In genomic region chr17:81063488-81064093, GRCh38 we compare ENCODE assay signal across 18 cellular contexts. TPM values are rescaled to one million over a fixed set of nuclear protein-coding genes. Genes with fewer than 3 reads are reported as not detected.
A peak's percentile ranks its signal among the peaks of the same experiment; 100 is the strongest.
DNase-seq lines count a peak whose midpoint lies in the region; ATAC-seq, FAIRE-seq and TF ChIP-seq lines count a peak whose summit lies in the region.
"Had no signal": no experiment of that assay in that cellular context is flagged by ENCODE, and none has a peak within 500 bp of the region (broad histone marks: within the 10 kb centered on the region; RNA-seq: fewer than 3 reads in every experiment).

No MANE protein-coding gene starts in this region.

- H3K79me2 ChIP-seq in HepG2 (ENCODE audit: insufficient read depth, low read length) = no peaks in the 10 kb centered on the region

- H3K27ac Mint-ChIP-seq in dendritic cell treated with granulocyte-macrophage colony-stimulating factor and Interleukin-4, amounts not matched to agents 40 ng/mL and 50 ng/mL, for 4 days = peak overlapping the region; percentile 17
- peak overlapping the region; percentile 78 for H3K27ac Mint-ChIP-seq in type B pancreatic cell

- no peaks in the 10 kb centered on the region for H3K9me3 Mint-ChIP-seq in dendritic cell treated with granulocyte-macrophage colony-stimulating factor and Interleukin-4, amounts not matched to agents 40 ng/mL and 50 ng/mL, for 4 days
- H3K9me3 Mint-ChIP-seq in type B pancreatic cell = no peaks in the 10 kb centered on the region
- H3K9me3 Mint-ChIP-seq: CD4-positive, alpha-beta memory T cell; H9 had no signal

- H3K4me1 Mint-ChIP-seq in dendritic cell treated with granulocyte-macrophage colony-stimulating factor and Interleukin-4, amounts not matched to agents 40 ng/mL and 50 ng/mL, for 4 days (ENCODE audit: low read depth) = peaks cover 45% of the 10 kb centered on the region
- peaks cover 42% of the 10 kb centered on the region for H3K4me1 Mint-ChIP-seq in type B pancreatic cell (ENCODE audit: unreplicated experiment)

- TF ChIP-seq CTCF in HepG2 (CRISPR knock-in tag; IDR thresholded peaks at IDR 0.05) (no peak), type B pancreatic cell (conservative IDR thresholded peaks at IDR 0.05) (no peak)

- no peak overlapping the region for H3K4me3 Mint-ChIP-seq in dendritic cell treated with granulocyte-macrophage colony-stimulating factor and Interleukin-4, amounts not matched to agents 40 ng/mL and 50 ng/mL, for 4 days
- peak overlapping the region; percentile 49 for H3K4me3 Mint-ChIP-seq in type B pancreatic cell
- H3K4me3 Mint-ChIP-seq: CD4-positive, alpha-beta memory T cell had no signal

- H3K9me3 ChIP-seq in NT2/D1 (ENCODE audit: insufficient read depth, low read length) = no peaks in the 10 kb centered on the region
- H3K9me3 ChIP-seq in HepG2 (ENCODE audit: low read length) = no peaks in the 10 kb centered on the region
- H3K9me3 ChIP-seq in small intestine (ENCODE audit: control insufficient read depth, low read depth) = no peaks in the 10 kb centered on the region
- H3K9me3 ChIP-seq: psoas muscle had no signal

- WGBS in HepG2 (ENCODE audit: low lambda C conversion rate) = 95% methylated on average over 15 of the region's 15 CpGs
- 75 to 82% (median 81%) methylated on average over 14 to 15 of the region's 15 CpGs for WGBS in small intestine, 3 donors

- no peak for FAIRE-seq in HepG2 (lab: Jason Lieb, UNC)
- no peak for FAIRE-seq in small intestine (lab: Jason Lieb, UNC)
- FAIRE-seq: G401.6, GM18507 had no signal

- H3K27ac ChIP-seq in HepG2 (ENCODE audit: extremely low read length, insufficient read depth, low read length) (no peak overlapping the region), small intestine (ENCODE audit: low read depth in 1 of 2, low read length in 1 of 2) (no peak overlapping the region)
- H3K27ac ChIP-seq: psoas muscle had no signal

- peaks cover 1% of the 10 kb centered on the region for H3K27me3 Mint-ChIP-seq in dendritic cell treated with granulocyte-macrophage colony-stimulating factor and Interleukin-4, amounts not matched to agents 40 ng/mL and 50 ng/mL, for 4 days
- no peaks in the 10 kb centered on the region for H3K27me3 Mint-ChIP-seq in type B pancreatic cell
- H3K27me3 Mint-ChIP-seq: CD4-positive, alpha-beta memory T cell had no signal

- TF ChIP-seq EP300 in HepG2 (IDR thresholded peaks at IDR 0.05; ENCODE audit: low read depth in 2 of 2, low read length in 2 of 2) (no peak), HepG2 (CRISPR knock-in tag; IDR thresholded peaks at IDR 0.05; ENCODE audit: borderline replicate concordance) (no peak)

- no peak for ATAC-seq in HepG2
- no peak for ATAC-seq in GM18873 (IDR thresholded peaks at IDR 0.05; ENCODE audit: low FRiP score, unreplicated experiment)
- ATAC-seq in GM21515 (IDR thresholded peaks at IDR 0.05; ENCODE audit: unreplicated experiment) = no peak
- ATAC-seq: psoas muscle had no signal

- no peak for DNase-seq in NT2/D1 (ENCODE audit: low read depth, low spot score)
- DNase-seq in HepG2 (ENCODE audit: low spot score) = no peak
- no peak for DNase-seq in type B pancreatic cell (ENCODE audit: extremely low spot score, unreplicated experiment)
- no peak for DNase-seq in small intestine
- DNase-seq: activated naive CD4-positive, alpha-beta T cell treated with anti-CD3 and anti-CD28 coated beads, Interleukin-2, amount 50 U/mL, for 16 hours; CD4-positive, alpha-beta memory T cell; central memory CD4-positive, alpha-beta T cell; H9; NCI-H1092; NCI-H526 treated with DMSO at 0.1 percent for 48 hours; psoas muscle; stimulated activated CD4-positive, alpha-beta T cell treated with anti-CD3 and anti-CD28 coated beads, Interleukin-4, amount 100 ng/mL, for 24 hours; stimulated activated naive CD4-positive, alpha-beta T cell had no signal

- H2AFZ ChIP-seq in HepG2 (ENCODE audit: low read length) = no peak overlapping the region

- no peak for TF ChIP-seq POLR2A in HepG2 (IDR thresholded peaks at IDR 0.05; ENCODE audit: insufficient read depth in 1 of 2, low read depth in 2 of 2, low read length in 2 of 2)

- CTCF ChIA-PET in HepG2 (lab: Yijun Ruan, JAX; ENCODE audit: low intra/inter-chr PET ratio, low total read pairs) = no interaction called here

- POLR2A ChIA-PET in HepG2 (lab: Yijun Ruan, JAX) = no interaction called here

- H3K27me3 ChIP-seq in NT2/D1 (ENCODE audit: insufficient read depth, insufficient read length) = no peaks in the 10 kb centered on the region
- no peaks in the 10 kb centered on the region for H3K27me3 ChIP-seq in HepG2 (ENCODE audit: control insufficient read depth in 1 of 2, insufficient read depth in 2 of 2, low read length in 2 of 2)
- no peaks in the 10 kb centered on the region for H3K27me3 ChIP-seq in small intestine (ENCODE audit: control insufficient read depth in 2 of 2, insufficient read depth in 2 of 2, low read length in 2 of 2)

- H3K4me2 ChIP-seq in HepG2 (ENCODE audit: low read depth, low read length) = no peak overlapping the region

- in situ Hi-C loops in HepG2 (cut with HindIII; ENCODE audit: extremely low pct_ligation_motif_present, low pct_unique_long_range_greater_than_20kb) = no loop called here

- no peak for TF ChIP-seq RAD21 in HepG2 (CRISPR knock-in tag; IDR thresholded peaks at IDR 0.05)

- H3K36me3 ChIP-seq in NT2/D1 (ENCODE audit: insufficient read depth, insufficient read length, low read length) (peaks cover 71% of the 10 kb centered on the region), HepG2 (replicated peaks in 1 of 2; ENCODE audit: control insufficient read depth in 1 of 2, insufficient read depth in 2 of 2, low read length in 2 of 2) (peaks cover 19 to 35% of the 10 kb centered on the region in 2 experiments; a peak in 4 of 5 replicates), small intestine (ENCODE audit: control insufficient read depth in 2 of 2, insufficient read depth in 2 of 2, low read length in 2 of 2) (no peaks in the 10 kb centered on the region)

- H3K9ac ChIP-seq in NT2/D1 (ENCODE audit: insufficient read length, low read depth) (peak overlapping the region; percentile 23), HepG2 (ENCODE audit: insufficient read depth, low read depth, low read length) (no peak overlapping the region)

- peaks cover 41% of the 10 kb centered on the region for H3K4me1 ChIP-seq in NT2/D1 (ENCODE audit: insufficient read depth, insufficient read length)
- H3K4me1 ChIP-seq in HepG2 (ENCODE audit: insufficient read depth, low read length) = peaks cover 14% of the 10 kb centered on the region
- H3K4me1 ChIP-seq in small intestine (ENCODE audit: control insufficient read depth in 2 of 2, insufficient read depth in 1 of 2, low read depth in 1 of 2, low read length in 1 of 2) = no peaks in the 10 kb centered on the region

- BruUV-seq in HepG2 (replicated peaks; lab: Mats Ljungman, UMichigan) = no TSS peak

- peaks cover under 1% of the 10 kb centered on the region; the same call in 1 of the 2 replicates for H4K20me1 ChIP-seq in HepG2 (ENCODE audit: insufficient read depth, low read length)

- H3K4me3 ChIP-seq in NT2/D1 (ENCODE audit: insufficient read length, low read depth) = no peak overlapping the region
- no peak overlapping the region for H3K4me3 ChIP-seq in HepG2 (replicated peaks in 1 of 3; ENCODE audit: insufficient read depth in 1 of 3, low read depth in 2 of 3, low read length in 3 of 3)
- H3K4me3 ChIP-seq in small intestine (ENCODE audit: low read depth in 1 of 2, low read length in 2 of 2) = no peak overlapping the region
- H3K4me3 ChIP-seq: psoas muscle had no signal

- H3K36me3 Mint-ChIP-seq in dendritic cell treated with granulocyte-macrophage colony-stimulating factor and Interleukin-4, amounts not matched to agents 40 ng/mL and 50 ng/mL, for 4 days (ENCODE audit: low read depth) = peaks cover 93% of the 10 kb centered on the region
- H3K36me3 Mint-ChIP-seq in type B pancreatic cell = peaks cover 20% of the 10 kb centered on the region
- H3K36me3 Mint-ChIP-seq: CD4-positive, alpha-beta memory T cell had no signal

- intact Hi-C loops in dendritic cell treated with granulocyte-macrophage colony-stimulating factor and Interleukin-4, amounts not matched to agents 40 ng/mL and 50 ng/mL, for 4 days (cut with micrococcal nuclease) = no loop called here
- intact Hi-C loops in HepG2 (cut with micrococcal nuclease; ENCODE audit: unreplicated experiment) = no loop called here

TF ChIP-seq in HepG2, 621 proteins besides CTCF, POLR2A, EP300 and RAD21:
- TF ChIP-seq EED (CRISPR knock-in tag; IDR thresholded peaks at IDR 0.05) (0 out of 2 replicates have a peak, but pooled peaks have one; percentile 28), KMT2A (CRISPR knock-in tag; IDR thresholded peaks at IDR 0.05) (no peak)
TF ChIP-seq in HepG2: peak in this region for 1.

RNA-seq across cellular contexts. Expression of gene BAIAP2, which starts 28.6 kb away (rescaled TPM):
- total RNA-seq in HepG2 (2016; rRNA removed; fragmentation: Illumina TruSeq; extraction: Trizol) = 16.3 and 22.5 TPM in 2 replicates
- 8.5 and 9.9 TPM in 2 replicates for total RNA-seq in HepG2 (2016; cell fraction: cytosol; rRNA removed; fragmentation: Illumina TruSeq; extraction: Trizol; ENCODE audit: low read depth)
- total RNA-seq in HepG2 (2016; cell fraction: insoluble cytoplasmic fraction; rRNA removed; fragmentation: Illumina TruSeq; extraction: Trizol) = 15.1 and 19.9 TPM in 2 replicates
- total RNA-seq in HepG2 (2016; cell fraction: membrane; rRNA removed; fragmentation: Illumina TruSeq; extraction: Trizol) = 11.6 and 11.8 TPM in 2 replicates
- total RNA-seq in HepG2 (2016; cell fraction: nucleus; rRNA removed; fragmentation: Illumina TruSeq; extraction: Trizol) = 15.9 and 21.1 TPM in 2 replicates
- 24.0 and 29.8 TPM in 2 replicates for polyA plus RNA-seq in HepG2 (2011; rRNA removed)
- polyA plus RNA-seq in HepG2 (2011; cell fraction: cytosol; rRNA removed) = 14.8 and 22.5 TPM in 2 replicates
- polyA plus RNA-seq in HepG2 (2011; cell fraction: nucleus; rRNA removed) = 101 and 122 TPM in 2 replicates
- 34.4 and 34.9 TPM in 2 replicates for polyA plus RNA-seq in HepG2 (2012)
- polyA plus RNA-seq in HepG2 (2016; cell fraction: cytosol; fragmentation: Illumina TruSeq; extraction: Trizol; ENCODE audit: low read depth) = 3.9 and 4.4 TPM in 2 replicates
- polyA plus RNA-seq in HepG2 (2016; cell fraction: insoluble cytoplasmic fraction; fragmentation: Illumina TruSeq; extraction: Trizol; ENCODE audit: low read depth) = 14.7 and 22.4 TPM in 2 replicates
- 6.8 and 8.2 TPM in 2 replicates for polyA plus RNA-seq in HepG2 (2016; cell fraction: membrane; fragmentation: Illumina TruSeq; extraction: Trizol; ENCODE audit: low read depth)
- 38.9 and 40.0 TPM in 2 replicates for polyA plus RNA-seq in HepG2 (2016; cell fraction: nucleus; fragmentation: Illumina TruSeq; extraction: Trizol; ENCODE audit: insufficient read depth, low read depth)
- 6.9 and 34.6 TPM in 2 replicates for polyA minus RNA-seq in HepG2 (2011; rRNA and poly(A)+ RNA removed; ENCODE audit: low replicate concordance)
- 19.5 and 20.5 TPM in 2 replicates for polyA minus RNA-seq in HepG2 (2011; cell fraction: cytosol; rRNA and poly(A)+ RNA removed)
- polyA minus RNA-seq in HepG2 (2011; cell fraction: nucleus; rRNA and poly(A)+ RNA removed) = 51.2 and 56.7 TPM in 2 replicates
- 62.7 and 120 TPM in 2 replicates for total RNA-seq in type B pancreatic cell (ENCODE audit: low replicate concordance)
- polyA plus RNA-seq in small intestine = 10 to 100 TPM in 1 of 3 donors, 1 to 10 TPM in 2; 1.8 to 14.5 (median 3.8) TPM
